8 cellular contexts compared by ENCODE assay signal in genomic region chr22:46432164-46433068, GRCh38.
A peak's percentile ranks its signal among the peaks of the same experiment; 100 is the strongest.
DNase-seq lines count a peak whose midpoint lies in the region; ATAC-seq and TF ChIP-seq lines count a peak whose summit lies in the region.

No MANE protein-coding gene starts in this region.

- peak overlapping the region; percentile 67 for H3K4me3 Mint-ChIP-seq in activated CD4-positive, alpha-beta memory T cell treated with anti-CD3 and anti-CD28 coated beads, Interleukin-2, amount 10 ng/mL, durations not matched to agents 7 days and 5 days
- H3K4me3 Mint-ChIP-seq in stimulated activated naive B cell treated with anti-CD40 and anti-IgM and Interleukin-4, amounts not matched to agents 10 μg/mL and 1 μg/mL and 100 μg/mL, for 72 hours: peak overlapping the region; percentile 83 to 88

- TF ChIP-seq CTCF in HL-60 (IDR thresholded peaks at IDR 0.05; ENCODE audit: insufficient read depth, low read length): no peak

- CTCF ChIA-PET in activated CD4-positive, alpha-beta memory T cell treated with anti-CD3 and anti-CD28 coated beads, Interleukin-2, amount 10 ng/mL, durations not matched to agents 7 days and 5 days (lab: Charles Lee): no interaction called here

- no peaks in the 10 kb centered on the region for H3K36me3 Mint-ChIP-seq in activated CD4-positive, alpha-beta memory T cell treated with anti-CD3 and anti-CD28 coated beads, Interleukin-2, amount 10 ng/mL, durations not matched to agents 7 days and 5 days (ENCODE audit: low read depth)
- peaks cover 0 to 2% of the 10 kb centered on the region in 2 donors for H3K36me3 Mint-ChIP-seq in stimulated activated naive B cell treated with anti-CD40 and anti-IgM and Interleukin-4, amounts not matched to agents 10 μg/mL and 1 μg/mL and 100 μg/mL, for 72 hours

- no peaks in the 10 kb centered on the region for H3K9me3 Mint-ChIP-seq in activated CD4-positive, alpha-beta memory T cell treated with anti-CD3 and anti-CD28 coated beads, Interleukin-2, amount 10 ng/mL, durations not matched to agents 7 days and 5 days
- peaks cover 0 to 1% of the 10 kb centered on the region in 2 donors for H3K9me3 Mint-ChIP-seq in stimulated activated naive B cell treated with anti-CD40 and anti-IgM and Interleukin-4, amounts not matched to agents 10 μg/mL and 1 μg/mL and 100 μg/mL, for 72 hours

- no peak overlapping the region for H3K4me3 ChIP-seq in HL-60 (replicated peaks; ENCODE audit: insufficient read depth, low read length)

- H3K4me1 Mint-ChIP-seq in activated CD4-positive, alpha-beta memory T cell treated with anti-CD3 and anti-CD28 coated beads, Interleukin-2, amount 10 ng/mL, durations not matched to agents 7 days and 5 days: peaks cover 12% of the 10 kb centered on the region
- peaks cover 22 to 34% of the 10 kb centered on the region in 2 donors for H3K4me1 Mint-ChIP-seq in stimulated activated naive B cell treated with anti-CD40 and anti-IgM and Interleukin-4, amounts not matched to agents 10 μg/mL and 1 μg/mL and 100 μg/mL, for 72 hours

- peak; percentile 5 to 8 for DNase-seq in HL-60 (ENCODE audit: low read depth in 1 of 2, low spot score in 1 of 2)
- peak; percentile 57 for DNase-seq in activated CD4-positive, alpha-beta memory T cell treated with anti-CD3 and anti-CD28 coated beads, Interleukin-2, amount 10 ng/mL, durations not matched to agents 7 days and 5 days
- DNase-seq in germinal center (ENCODE audit: low spot score): peak; percentile 54
- peak; percentile 28 for DNase-seq in stimulated activated naive B cell treated with anti-CD40 and anti-IgM and Interleukin-4, amounts not matched to agents 10 μg/mL and 1 μg/mL and 100 μg/mL, for 72 hours
- DNase-seq in NCI-H748 treated with DMSO at 0.1 percent for 48 hours (lab: John Stamatoyannopoulos, UW): no peak

- H3K27ac Mint-ChIP-seq in activated CD4-positive, alpha-beta memory T cell treated with anti-CD3 and anti-CD28 coated beads, Interleukin-2, amount 10 ng/mL, durations not matched to agents 7 days and 5 days: peak overlapping the region; percentile 73
- H3K27ac Mint-ChIP-seq in stimulated activated naive B cell treated with anti-CD40 and anti-IgM and Interleukin-4, amounts not matched to agents 10 μg/mL and 1 μg/mL and 100 μg/mL, for 72 hours: peak overlapping the region; percentile 94

- no peaks in the 10 kb centered on the region for H3K27me3 ChIP-seq in HL-60 (ENCODE audit: insufficient read depth, poor library complexity, severe bottlenecking)

- peak; percentile 71 to 73 for ATAC-seq in stimulated activated naive B cell treated with anti-CD40 and anti-IgM and Interleukin-4, amounts not matched to agents 10 μg/mL and 1 μg/mL and 100 μg/mL, for 72 hours (replicated peaks)
- no peak for ATAC-seq in HG03378 (IDR thresholded peaks at IDR 0.05; ENCODE audit: unreplicated experiment)
- no peak for ATAC-seq in HG02623 (IDR thresholded peaks at IDR 0.05; ENCODE audit: unreplicated experiment)
- no peak for ATAC-seq in HG03442 (IDR thresholded peaks at IDR 0.05; ENCODE audit: unreplicated experiment)

- no peak overlapping the region for H3K27ac ChIP-seq in HL-60 (replicated peaks)

- POLR2A ChIA-PET in activated CD4-positive, alpha-beta memory T cell treated with anti-CD3 and anti-CD28 coated beads, Interleukin-2, amount 10 ng/mL, durations not matched to agents 7 days and 5 days (lab: Charles Lee): no interaction called here

- H3K27me3 Mint-ChIP-seq in activated CD4-positive, alpha-beta memory T cell treated with anti-CD3 and anti-CD28 coated beads, Interleukin-2, amount 10 ng/mL, durations not matched to agents 7 days and 5 days: no peaks in the 10 kb centered on the region
- H3K27me3 Mint-ChIP-seq in stimulated activated naive B cell treated with anti-CD40 and anti-IgM and Interleukin-4, amounts not matched to agents 10 μg/mL and 1 μg/mL and 100 μg/mL, for 72 hours: no peaks in the 10 kb centered on the region

Comparison
In these comparisons a context has a peak if more than half of its experiments do, and no peak if none do; other contexts are left out.
1. ATAC-seq: peak in stimulated activated naive B cell treated with anti-CD40 and anti-IgM and Interleukin-4, amounts not matched to agents 10 μg/mL and 1 μg/mL and 100 μg/mL, for 72 hours (2 of 2); none in HG03378 (single experiment), HG02623 (single experiment) and HG03442 (single experiment).